Comparison of ENCODE assay signal across 9 cellular contexts in the genomic region with DNA sequence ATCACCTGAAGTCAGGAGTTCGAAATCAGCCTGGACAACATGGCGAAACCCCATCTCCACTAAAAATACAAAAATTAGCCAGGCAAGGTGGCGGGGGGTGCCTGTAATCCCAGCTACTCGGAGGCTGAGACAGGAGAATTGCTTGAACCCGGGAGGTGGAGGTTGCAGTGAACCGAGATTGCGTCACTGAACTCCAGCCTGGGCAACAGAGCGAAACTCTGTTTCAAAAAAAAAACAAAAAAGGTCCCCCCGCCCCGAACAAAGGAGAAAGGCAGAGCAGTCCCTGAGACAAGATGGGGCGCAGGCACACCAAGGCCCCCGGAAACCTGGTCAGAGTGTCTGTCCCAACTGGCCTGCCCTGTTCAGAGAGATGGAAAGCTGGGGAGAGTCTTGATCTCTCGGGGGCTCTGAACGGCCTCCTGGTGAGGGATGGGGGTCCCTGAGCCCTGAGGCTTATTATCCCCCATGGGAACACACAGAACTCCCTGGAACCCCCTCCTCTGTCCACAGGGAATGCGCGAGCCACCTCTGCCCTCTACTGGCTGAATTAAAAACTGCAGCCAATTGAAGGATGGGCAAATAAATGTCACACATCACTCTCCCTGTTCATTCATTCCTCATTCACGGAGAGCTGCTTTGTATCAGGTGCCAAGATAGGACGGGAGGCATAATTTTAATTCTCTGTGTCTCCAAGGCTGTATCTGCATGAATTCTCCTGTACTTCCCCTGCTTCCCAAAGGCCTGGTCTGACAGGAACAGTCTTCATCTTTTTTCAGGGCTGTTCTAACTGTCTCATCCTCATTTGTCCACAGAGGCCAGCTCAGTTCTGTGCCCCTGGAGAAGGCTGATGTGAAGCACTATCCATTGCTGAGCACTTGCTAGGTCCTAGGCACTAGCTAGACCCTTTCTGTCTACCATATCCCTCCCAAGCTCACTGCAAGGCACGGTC. TPM values are rescaled to one million over a fixed set of nuclear protein-coding genes. Genes with fewer than 3 reads are reported as not detected.
DNase-seq lines count a peak whose midpoint lies in the region; ATAC-seq, FAIRE-seq and TF ChIP-seq lines count a peak whose summit lies in the region.
"Had no signal": no experiment of that assay in that cellular context is flagged by ENCODE, and none has a peak within 500 bp of the region (broad histone marks: within the 10 kb centered on the region; RNA-seq: fewer than 3 reads in every experiment).

No MANE protein-coding gene starts in this region.

- no peaks in the 10 kb centered on the region for H3K9me3 ChIP-seq in keratinocyte (ENCODE audit: control insufficient read depth, low read depth, low read length)

- in situ Hi-C loops in astrocyte of the cerebellum (cut with HindIII; ENCODE audit: low sequenced_read_pairs) = no loop called here

- H3K4me2 ChIP-seq in keratinocyte (ENCODE audit: control insufficient read depth, extremely low read depth, insufficient read depth, low read depth, low read length) = no peak overlapping the region

- peaks cover 2% of the 10 kb centered on the region for H3K27me3 ChIP-seq in keratinocyte (ENCODE audit: control insufficient read depth, extremely low read depth, insufficient read depth, low read length)

- no peak overlapping the region for H2AFZ ChIP-seq in keratinocyte (ENCODE audit: control insufficient read depth, low read length)

- no peaks in the 10 kb centered on the region for H3K36me3 ChIP-seq in keratinocyte (ENCODE audit: control insufficient read depth in 2 of 2, extremely low read depth in 1 of 2, insufficient read depth in 2 of 2, low read length in 2 of 2)

- no peak overlapping the region for H3K4me3 Mint-ChIP-seq in stimulated activated naive CD8-positive, alpha-beta T cell treated with anti-CD3 and anti-CD28 coated beads, Interleukin-15, amount 100 ng/mL, for 72 hours

- H3K9me3 Mint-ChIP-seq in stimulated activated naive CD8-positive, alpha-beta T cell treated with anti-CD3 and anti-CD28 coated beads, Interleukin-15, amount 100 ng/mL, for 72 hours = peaks cover 0 to 7% of the 10 kb centered on the region in 2 donors

- TF ChIP-seq CTCF in GM12872 (IDR thresholded peaks at IDR 0.05; ENCODE audit: insufficient read depth, low read depth, low read length) = peak; percentile 91
- peak; percentile 85 for TF ChIP-seq CTCF in astrocyte of the cerebellum (IDR thresholded peaks at IDR 0.05; ENCODE audit: low read depth, low read length, missing control alignments)
- TF ChIP-seq CTCF in keratinocyte (optimal IDR thresholded peaks at IDR 0.05 in 1 of 3, IDR thresholded peaks at IDR 0.05 in 1 of 3, conservative IDR thresholded peaks at IDR 0.05 in 1 of 3; ENCODE audit: extremely low read depth in 1 of 3, insufficient read depth in 2 of 3, low read length in 3 of 3) = peak; percentile 82 to 88 (median 86)

- H3K27ac Mint-ChIP-seq in stimulated activated naive CD8-positive, alpha-beta T cell treated with anti-CD3 and anti-CD28 coated beads, Interleukin-15, amount 100 ng/mL, for 72 hours = no peak overlapping the region

- no peaks in the 10 kb centered on the region for H3K9me1 ChIP-seq in keratinocyte (ENCODE audit: control insufficient read depth, extremely low read depth, insufficient read depth, low read length)

- no peaks in the 10 kb centered on the region for H4K20me1 ChIP-seq in keratinocyte (ENCODE audit: control insufficient read depth, extremely low read depth, insufficient read depth, low read length)

- no peak overlapping the region for H3K27ac ChIP-seq in keratinocyte (ENCODE audit: control insufficient read depth, insufficient read depth, low read length)

- no peaks in the 10 kb centered on the region for H3K27me3 Mint-ChIP-seq in stimulated activated naive CD8-positive, alpha-beta T cell treated with anti-CD3 and anti-CD28 coated beads, Interleukin-15, amount 100 ng/mL, for 72 hours

- H3K4me3 ChIP-seq in astrocyte of the cerebellum (ENCODE audit: low read depth, low read length) = no peak overlapping the region
- no peak overlapping the region for H3K4me3 ChIP-seq in keratinocyte (ENCODE audit: control insufficient read depth in 2 of 3, extremely low read depth in 1 of 3, insufficient read depth in 2 of 3, low read depth in 1 of 3, low read length in 3 of 3)

- DNase-seq in AG08395 (ENCODE audit: low spot score) = peak; percentile 47
- DNase-seq in NCI-H2227 (lab: John Stamatoyannopoulos, UW; ENCODE audit: unreplicated experiment) = peak; percentile 46
- peak; percentile 1 for DNase-seq in astrocyte of the cerebellum (ENCODE audit: low read depth)
- DNase-seq in keratinocyte (ENCODE audit: low read depth, low spot score) = no peak
- peak; percentile 25 to 30 for DNase-seq in stimulated activated naive CD8-positive, alpha-beta T cell treated with anti-CD3 and anti-CD28 coated beads, Interleukin-15, amount 100 ng/mL, for 72 hours

- dilution Hi-C loops in keratinocyte (cut with MboI; ENCODE audit: extremely low pct_ligation_motif_present, low sequenced_read_pairs) = loop anchor here (25.0 kb wide), 1 partner anchor 102 kb away; the partner anchor contains the start of genes DYDC1 and DYDC2

- H3K79me2 ChIP-seq in keratinocyte (ENCODE audit: control insufficient read depth, insufficient read depth, low read length) = no peaks in the 10 kb centered on the region

- peak; percentile 31 for ATAC-seq in stimulated activated naive CD8-positive, alpha-beta T cell treated with anti-CD3 and anti-CD28 coated beads, Interleukin-15, amount 100 ng/mL, for 72 hours
- ATAC-seq in GM18498 (IDR thresholded peaks at IDR 0.05; ENCODE audit: unreplicated experiment) = no peak
- no peak for ATAC-seq in HG03139 (IDR thresholded peaks at IDR 0.05; ENCODE audit: unreplicated experiment)

- peaks cover 4% of the 10 kb centered on the region for H3K4me1 Mint-ChIP-seq in stimulated activated naive CD8-positive, alpha-beta T cell treated with anti-CD3 and anti-CD28 coated beads, Interleukin-15, amount 100 ng/mL, for 72 hours

- FAIRE-seq in keratinocyte (lab: Jason Lieb, UNC) = no peak
- FAIRE-seq: endometrium had no signal

- H3K9ac ChIP-seq in keratinocyte (ENCODE audit: control insufficient read depth, extremely low read depth, insufficient read depth, low read length) = no peak overlapping the region

- H3K4me1 ChIP-seq in keratinocyte (ENCODE audit: control insufficient read depth, extremely low read depth, insufficient read depth, low read length) = no peaks in the 10 kb centered on the region

RNA-seq across cellular contexts. Expression of gene MAT1A, which starts 28.9 kb away (rescaled TPM):
- polyA plus RNA-seq in keratinocyte = 0.37 to 1.5 TPM (median 0.69 TPM) in 3 replicates
- 0.12 TPM for polyA plus RNA-seq in keratinocyte (2011; ENCODE audit: low read depth)
- 0.40 and 0.42 TPM in 2 replicates for polyA plus RNA-seq in keratinocyte (2011; cell fraction: cytosol; rRNA removed)
- polyA plus RNA-seq in keratinocyte (2011; cell fraction: nucleus; rRNA removed) = 0.87 and 1.7 TPM in 2 replicates
- polyA plus RNA-seq in keratinocyte (2012; ENCODE audit: low replicate concordance) = 0.11 and 0.54 TPM in 2 replicates
- polyA minus RNA-seq in keratinocyte = 0.38 to 0.66 TPM (median 0.43 TPM) in 3 replicates
- not detected for polyA minus RNA-seq in keratinocyte (2011; cell fraction: cytosol; rRNA and poly(A)+ RNA removed)
- polyA minus RNA-seq in keratinocyte (2011; cell fraction: nucleus; rRNA and poly(A)+ RNA removed) = 1.1 and 2.2 TPM in 2 replicates

RNA-seq across cellular contexts. Expression of gene ANXA11, which starts 55.2 kb away (rescaled TPM):
- 69.7 to 97.9 TPM (median 93.9 TPM) in 3 replicates for polyA plus RNA-seq in keratinocyte
- 91.9 TPM for polyA plus RNA-seq in keratinocyte (2011; ENCODE audit: low read depth)
- 74.0 and 78.2 TPM in 2 replicates for polyA plus RNA-seq in keratinocyte (2011; cell fraction: cytosol; rRNA removed)
- polyA plus RNA-seq in keratinocyte (2011; cell fraction: nucleus; rRNA removed) = 57.5 and 68.2 TPM in 2 replicates
- 208 and 241 TPM in 2 replicates for polyA plus RNA-seq in keratinocyte (2012; ENCODE audit: low replicate concordance)
- polyA minus RNA-seq in keratinocyte = 70.1 to 90.2 TPM (median 79.3 TPM) in 3 replicates
- polyA minus RNA-seq in keratinocyte (2011; cell fraction: cytosol; rRNA and poly(A)+ RNA removed) = 112 TPM
- polyA minus RNA-seq in keratinocyte (2011; cell fraction: nucleus; rRNA and poly(A)+ RNA removed) = 30.8 and 36.9 TPM in 2 replicates
